Comparison of ENCODE assay signal across 1 cellular context in the genomic region with DNA sequence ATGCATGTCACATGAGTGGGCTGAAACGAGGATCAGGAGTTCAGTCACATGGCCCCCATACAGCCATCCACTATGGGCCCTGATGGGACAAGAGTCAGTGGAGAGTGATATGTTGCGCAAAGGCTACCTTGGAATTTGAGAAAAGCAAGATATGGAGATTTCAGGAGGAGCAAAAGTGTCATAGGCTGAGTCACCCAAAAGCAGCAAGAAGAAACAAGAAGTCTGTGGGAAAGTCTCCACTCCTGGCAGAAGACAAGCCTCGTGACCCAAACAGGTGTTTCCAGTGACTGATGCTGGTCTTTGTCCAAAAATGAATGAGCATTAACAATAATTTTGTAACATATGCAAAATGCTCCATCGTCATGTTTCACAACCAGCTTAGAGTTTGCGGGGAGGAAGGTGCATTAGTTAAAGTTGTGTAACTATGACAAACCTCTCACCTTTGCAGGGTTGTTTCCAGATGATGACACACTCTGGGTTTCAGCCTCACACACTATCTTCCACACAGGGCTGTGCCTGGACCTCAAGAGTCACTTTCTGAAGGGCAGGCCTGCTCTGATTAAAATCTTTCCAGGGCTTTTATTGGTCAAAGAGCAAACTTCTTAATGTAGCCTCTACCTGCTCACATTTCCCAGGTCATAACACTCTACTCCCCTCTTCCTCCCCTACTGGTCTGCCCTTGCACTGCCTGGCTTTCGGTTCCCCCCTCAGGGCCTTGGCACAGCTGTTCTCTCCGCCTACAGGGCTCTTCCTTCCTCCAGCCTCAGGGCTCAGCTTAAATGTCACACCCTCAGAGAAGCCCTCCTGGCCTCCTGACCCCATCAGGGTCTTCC.
TF ChIP-seq lines count a peak whose summit lies in the region.

No MANE protein-coding gene starts in this region.

TF ChIP-seq in HCT116, 20 proteins besides CTCF, POLR2A, EP300 and RAD21 (continued from another document):
- TF ChIP-seq EZH2phosphoT487 (IDR thresholded peaks at IDR 0.05; ENCODE audit: borderline replicate concordance) = no peak
- no peak for TF ChIP-seq SIN3A (IDR thresholded peaks at IDR 0.05; ENCODE audit: low read depth)
- no peak for TF ChIP-seq EZH2 (IDR thresholded peaks at IDR 0.05)
- TF ChIP-seq CEBPB (IDR thresholded peaks at IDR 0.05; ENCODE audit: low read depth) = peak; percentile 86
- no peak for TF ChIP-seq YY1 (IDR thresholded peaks at IDR 0.05; ENCODE audit: extremely low read depth, insufficient replicate concordance, low read depth, low read length)
- TF ChIP-seq EGR1 (IDR thresholded peaks at IDR 0.05; ENCODE audit: low read depth) = no peak
TF ChIP-seq in HCT116: peak in this region for 3.
